In the genomic region with DNA sequence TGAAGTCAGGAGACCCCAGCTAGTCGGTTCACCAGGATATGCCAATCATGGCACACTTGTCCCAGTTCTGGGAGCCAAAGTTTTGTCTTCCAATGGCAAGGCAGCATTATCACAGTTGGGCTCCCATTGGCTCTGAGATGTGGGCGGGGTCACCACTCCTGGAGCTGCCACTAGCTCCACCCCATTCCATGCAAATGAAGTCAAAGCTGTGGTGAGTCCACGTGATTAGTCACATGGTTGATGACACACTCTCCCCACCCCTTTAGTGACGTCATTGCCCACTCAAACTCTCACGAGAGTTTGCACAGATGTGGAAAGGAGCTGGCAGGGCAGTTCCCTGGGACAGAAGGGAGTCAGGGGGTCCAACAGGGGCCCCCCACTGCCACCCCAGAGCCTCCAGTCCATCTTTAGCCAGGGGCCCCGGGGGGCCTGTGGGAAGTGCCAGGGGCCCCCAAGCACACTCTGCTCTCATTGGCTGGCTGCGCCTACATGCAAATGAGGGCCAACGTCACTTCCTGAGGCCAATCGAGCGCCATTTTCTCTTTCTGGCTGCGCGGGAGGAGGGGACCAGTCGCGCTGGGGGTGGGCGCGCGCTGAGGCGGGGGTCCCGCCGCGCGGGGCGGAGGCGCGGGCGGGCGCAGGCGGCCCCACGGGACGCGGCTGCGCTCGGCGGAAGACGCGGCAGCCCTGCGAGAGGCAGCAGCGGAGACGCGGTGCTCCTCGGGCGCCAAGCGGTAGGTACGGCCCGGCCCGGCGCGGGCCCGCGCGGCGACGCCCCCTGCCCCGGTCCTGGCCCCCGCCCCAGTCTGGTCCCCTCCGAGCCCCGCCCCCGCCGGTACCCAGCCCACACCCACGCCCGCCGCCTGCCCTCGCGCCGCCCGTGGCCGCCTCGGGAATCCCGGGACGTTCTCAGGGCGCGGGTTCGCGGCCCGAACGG, we compare ENCODE assay signal across 8 cellular contexts. TPM values are rescaled to one million over a fixed set of nuclear protein-coding genes. Genes with fewer than 3 reads are reported as not detected.
A peak's percentile ranks its signal among the peaks of the same experiment; 100 is the strongest.
DNase-seq lines count a peak whose midpoint lies in the region; ATAC-seq and TF ChIP-seq lines count a peak whose summit lies in the region.

A gene with protein sequence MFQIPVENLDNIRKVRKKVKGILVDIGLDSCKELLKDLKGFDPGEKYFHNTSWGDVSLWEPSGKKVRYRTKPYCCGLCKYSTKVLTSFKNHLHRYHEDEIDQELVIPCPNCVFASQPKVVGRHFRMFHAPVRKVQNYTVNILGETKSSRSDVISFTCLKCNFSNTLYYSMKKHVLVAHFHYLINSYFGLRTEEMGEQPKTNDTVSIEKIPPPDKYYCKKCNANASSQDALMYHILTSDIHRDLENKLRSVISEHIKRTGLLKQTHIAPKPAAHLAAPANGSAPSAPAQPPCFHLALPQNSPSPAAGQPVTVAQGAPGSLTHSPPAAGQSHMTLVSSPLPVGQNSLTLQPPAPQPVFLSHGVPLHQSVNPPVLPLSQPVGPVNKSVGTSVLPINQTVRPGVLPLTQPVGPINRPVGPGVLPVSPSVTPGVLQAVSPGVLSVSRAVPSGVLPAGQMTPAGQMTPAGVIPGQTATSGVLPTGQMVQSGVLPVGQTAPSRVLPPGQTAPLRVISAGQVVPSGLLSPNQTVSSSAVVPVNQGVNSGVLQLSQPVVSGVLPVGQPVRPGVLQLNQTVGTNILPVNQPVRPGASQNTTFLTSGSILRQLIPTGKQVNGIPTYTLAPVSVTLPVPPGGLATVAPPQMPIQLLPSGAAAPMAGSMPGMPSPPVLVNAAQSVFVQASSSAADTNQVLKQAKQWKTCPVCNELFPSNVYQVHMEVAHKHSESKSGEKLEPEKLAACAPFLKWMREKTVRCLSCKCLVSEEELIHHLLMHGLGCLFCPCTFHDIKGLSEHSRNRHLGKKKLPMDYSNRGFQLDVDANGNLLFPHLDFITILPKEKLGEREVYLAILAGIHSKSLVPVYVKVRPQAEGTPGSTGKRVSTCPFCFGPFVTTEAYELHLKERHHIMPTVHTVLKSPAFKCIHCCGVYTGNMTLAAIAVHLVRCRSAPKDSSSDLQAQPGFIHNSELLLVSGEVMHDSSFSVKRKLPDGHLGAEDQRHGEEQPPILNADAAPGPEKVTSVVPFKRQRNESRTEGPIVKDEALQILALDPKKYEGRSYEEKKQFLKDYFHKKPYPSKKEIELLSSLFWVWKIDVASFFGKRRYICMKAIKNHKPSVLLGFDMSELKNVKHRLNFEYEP (plus strand): TSS at position 524 of the 937 bp plus-strand sequence. CDS start 8,281 bp downstream, outside the sequence.

- TF ChIP-seq POLR2A in GM19099 (IDR thresholded peaks at IDR 0.05; ENCODE audit: extremely low read depth, insufficient read length, low read depth), result peak; percentile 81

- DNase-seq in Ammon's horn (ENCODE audit: low spot score) (peak; percentile 91), NCI-H524 (lab: John Stamatoyannopoulos, UW) (peak; percentile 94 to 97), dedifferentiated amniotic fluid mesenchymal stem cell (ENCODE audit: extremely low spot score) (peak; percentile 93), left lobe of liver (ENCODE audit: low spot score) (peak; percentile 77)
- DNase-seq in activated CD4-positive, alpha-beta T cell treated with anti-CD3 and anti-CD28 coated beads for 48 hours, result peak; percentile 93
- DNase-seq in stimulated activated CD4-positive, alpha-beta T cell treated with anti-CD3 and anti-CD28 coated beads, Interleukin-2, amount 100 ng/mL, for 4 hours (ENCODE audit: low read depth), result peak; percentile 81

- ATAC-seq in HG03432 (IDR thresholded peaks at IDR 0.05; ENCODE audit: unreplicated experiment) (peak; percentile 73), left lobe of liver (peak; percentile 79)

RNA-seq across cellular contexts. Expression of the gene that starts here (rescaled TPM):
- 5.4 TPM for total RNA-seq in left lobe of liver

Comparison
In these comparisons a context has a peak if more than half of its experiments do, and no peak if none do; other contexts are left out.
1. Peak in every context shown above with its lines: DNase-seq and ATAC-seq.